In genomic region chr3:181052256-181052655, GRCh38 we compare ENCODE assay signal across 17 cellular contexts.
"Had no signal": no experiment of that assay in that cellular context is flagged by ENCODE, and none has a peak within 500 bp of the region (broad histone marks: within the 10 kb centered on the region; RNA-seq: fewer than 3 reads in every experiment).

No MANE protein-coding gene starts in this region.

- H3K4me1 ChIP-seq: body of pancreas, gastrocnemius medialis, left lung, right atrium auricular region, transverse colon had no signal

- H3K27me3 ChIP-seq: body of pancreas, gastrocnemius medialis, left lung, right atrium auricular region, transverse colon had no signal

- H3K9ac ChIP-seq: SK-N-SH had no signal

- ATAC-seq: activated CD8-positive, alpha-beta T cell treated with anti-CD3 and anti-CD28 coated beads for 36 hours; activated T-cell treated with anti-CD3 and anti-CD28 coated beads, Interleukin-2, amount 50 U/mL, for 4 hours; body of pancreas; effector memory CD8-positive, alpha-beta T cell; gastrocnemius medialis; left lung; stimulated activated naive CD8-positive, alpha-beta T cell treated with anti-CD3 and anti-CD28 coated beads, Interleukin-15, Interleukin-2, amounts not matched to agents 100 U/mL and 50 U/mL, for 24 hours; T-cell had no signal

- H3K9me3 ChIP-seq: body of pancreas, gastrocnemius medialis, right atrium auricular region, SK-N-SH, transverse colon had no signal

- H3K4me3 ChIP-seq: body of pancreas, gastrocnemius medialis, left lung, right atrium auricular region, skin epidermis, transverse colon had no signal

- H3K27ac ChIP-seq: body of pancreas, epithelial cell of prostate, gastrocnemius medialis, left lung, right atrium auricular region, skin epidermis, transverse colon had no signal

- H3K4me2 ChIP-seq: SK-N-SH had no signal

- DNase-seq: activated CD4-positive, alpha-beta T cell treated with anti-CD3 and anti-CD28 coated beads for 4 hours; activated CD8-positive, alpha-beta T cell treated with anti-CD3 and anti-CD28 coated beads for 36 hours; activated effector memory CD4-positive, alpha-beta T cell treated with Interleukin-2 at 50 U/mL for 16 hours; activated naive CD4-positive, alpha-beta T cell treated with anti-CD3 and anti-CD28 coated beads, Interleukin-2, amount 50 U/mL, for 16 hours; activated T-cell treated with anti-CD3 and anti-CD28 coated beads, Interleukin-2, amount 50 U/mL, for 4 hours; body of pancreas; effector memory CD8-positive, alpha-beta T cell; gastrocnemius medialis; left lung; SK-N-SH; stimulated activated naive CD8-positive, alpha-beta T cell treated with anti-CD3 and anti-CD28 coated beads, Interleukin-15, Interleukin-2, amounts not matched to agents 100 U/mL and 50 U/mL, for 24 hours; T-cell; T-helper 9 cell; transverse colon had no signal

- H3K36me3 ChIP-seq: gastrocnemius medialis, left lung, right atrium auricular region, transverse colon had no signal
